Comparison of ENCODE assay signal across 15 cellular contexts in genomic region chr15:78037779-78038305, GRCh38. TPM values are rescaled to one million over a fixed set of nuclear protein-coding genes. Genes with fewer than 3 reads are reported as not detected.
A peak's percentile ranks its signal among the peaks of the same experiment; 100 is the strongest.
DNase-seq lines count a peak whose midpoint lies in the region; ATAC-seq and TF ChIP-seq lines count a peak whose summit lies in the region.
"Had no signal": no experiment of that assay in that cellular context is flagged by ENCODE, and none has a peak within 500 bp of the region (broad histone marks: within the 10 kb centered on the region; RNA-seq: fewer than 3 reads in every experiment).

No MANE protein-coding gene starts in this region.

- H3K36me3 ChIP-seq in CD4-positive, CD25-positive, alpha-beta regulatory T cell (ENCODE audit: control insufficient read depth, insufficient read depth, low read length), result peaks cover 16% of the 10 kb centered on the region
- H3K36me3 ChIP-seq in KOPT-K1 (ENCODE audit: insufficient read depth, low read length) (peaks cover 38% of the 10 kb centered on the region), neutrophil (no peaks in the 10 kb centered on the region)

- H3K27ac Mint-ChIP-seq in CD4-positive, CD25-positive, alpha-beta regulatory T cell, result peak overlapping the region; percentile 88 to 100 (median 96)
- peak overlapping the region; percentile 61 for H3K27ac Mint-ChIP-seq in activated naive CD8-positive, alpha-beta T cell treated with anti-CD3 and anti-CD28 coated beads, Interleukin-2, amount 50 U/mL, for 24 hours

- peaks cover 80% of the 10 kb centered on the region for H3K4me1 ChIP-seq in CD4-positive, CD25-positive, alpha-beta regulatory T cell (ENCODE audit: control insufficient read depth, insufficient read depth, low read length, poor library complexity, severe bottlenecking)
- peaks cover 85 to 92% of the 10 kb centered on the region in 2 experiments for H3K4me1 ChIP-seq in neutrophil (ENCODE audit: control insufficient read depth in 1 of 2, insufficient read depth in 1 of 2, low read depth in 1 of 2, low read length in 1 of 2)

- peak in 1 of 3 donors; percentile 59 for DNase-seq in CD4-positive, CD25-positive, alpha-beta regulatory T cell
- DNase-seq in activated naive CD8-positive, alpha-beta T cell treated with anti-CD3 and anti-CD28 coated beads, Interleukin-2, amount 50 U/mL, for 24 hours, result no peak
- DNase-seq in A172 (ENCODE audit: low spot score) (no peak), cerebellar cortex (ENCODE audit: low spot score) (no peak)
- DNase-seq: GF-D8, H7, Karpas-422, NCI-H1930, NCI-H774, Right ventricle myocardium superior had no signal

- H3K27me3 Mint-ChIP-seq in CD4-positive, CD25-positive, alpha-beta regulatory T cell, result no peaks in the 10 kb centered on the region
- H3K27me3 Mint-ChIP-seq in activated naive CD8-positive, alpha-beta T cell treated with anti-CD3 and anti-CD28 coated beads, Interleukin-2, amount 50 U/mL, for 24 hours, result no peaks in the 10 kb centered on the region

- H3K36me3 Mint-ChIP-seq in CD4-positive, CD25-positive, alpha-beta regulatory T cell, result peaks cover 39% of the 10 kb centered on the region
- peaks cover 19% of the 10 kb centered on the region for H3K36me3 Mint-ChIP-seq in activated naive CD8-positive, alpha-beta T cell treated with anti-CD3 and anti-CD28 coated beads, Interleukin-2, amount 50 U/mL, for 24 hours (ENCODE audit: low read depth)

- peaks cover 0 to 1% (median 0%) of the 10 kb centered on the region in 7 donors for H3K9me3 Mint-ChIP-seq in CD4-positive, CD25-positive, alpha-beta regulatory T cell
- no peaks in the 10 kb centered on the region for H3K9me3 Mint-ChIP-seq in activated naive CD8-positive, alpha-beta T cell treated with anti-CD3 and anti-CD28 coated beads, Interleukin-2, amount 50 U/mL, for 24 hours

- H3K4me3 Mint-ChIP-seq in CD4-positive, CD25-positive, alpha-beta regulatory T cell, result peak overlapping the region; percentile 60 to 92 (median 78)
- no peak overlapping the region for H3K4me3 Mint-ChIP-seq in activated naive CD8-positive, alpha-beta T cell treated with anti-CD3 and anti-CD28 coated beads, Interleukin-2, amount 50 U/mL, for 24 hours

- no peak for TF ChIP-seq CTCF in neutrophil (IDR thresholded peaks at IDR 0.05)

- H3K27ac ChIP-seq in CD4-positive, CD25-positive, alpha-beta regulatory T cell (ENCODE audit: insufficient read depth, low read length, poor library complexity, severe bottlenecking), result peak overlapping the region; percentile 66
- H3K27ac ChIP-seq in KOPT-K1 (ENCODE audit: low read depth, low read length, poor library complexity, severe bottlenecking) (peak overlapping the region; percentile 76), neutrophil (peak overlapping the region; percentile 83)
- H3K27ac ChIP-seq: gastroesophageal sphincter had no signal

- ATAC-seq in CD4-positive, CD25-positive, alpha-beta regulatory T cell (ENCODE audit: low read depth in 2 of 2), result no peak
- ATAC-seq in activated naive CD8-positive, alpha-beta T cell treated with anti-CD3 and anti-CD28 coated beads, Interleukin-2, amount 50 U/mL, for 24 hours, result no peak
- no peak for ATAC-seq in HG02588 (IDR thresholded peaks at IDR 0.05; ENCODE audit: unreplicated experiment)
- ATAC-seq: gastroesophageal sphincter had no signal

- H3K9me3 ChIP-seq in CD4-positive, CD25-positive, alpha-beta regulatory T cell (ENCODE audit: control insufficient read depth in 2 of 2, low read length in 2 of 2), result no peaks in the 10 kb centered on the region
- no peaks in the 10 kb centered on the region for H3K9me3 ChIP-seq in KOPT-K1 (ENCODE audit: insufficient read depth, low read length, poor library complexity, severe bottlenecking)
- no peaks in the 10 kb centered on the region for H3K9me3 ChIP-seq in neutrophil
- H3K9me3 ChIP-seq: gastroesophageal sphincter had no signal

- H3K4me3 ChIP-seq in CD4-positive, CD25-positive, alpha-beta regulatory T cell (ENCODE audit: low read depth, low read length), result peak overlapping the region; percentile 49
- H3K4me3 ChIP-seq in neutrophil (ENCODE audit: low read depth in 1 of 2, low read length in 1 of 2), result peak overlapping the region; percentile 27 to 35
- H3K4me3 ChIP-seq: gastroesophageal sphincter had no signal

- H3K27me3 ChIP-seq in CD4-positive, CD25-positive, alpha-beta regulatory T cell (ENCODE audit: control insufficient read depth, insufficient read depth, low read length), result no peaks in the 10 kb centered on the region
- no peaks in the 10 kb centered on the region for H3K27me3 ChIP-seq in neutrophil
- H3K27me3 ChIP-seq: gastroesophageal sphincter had no signal

- H3K4me1 Mint-ChIP-seq in CD4-positive, CD25-positive, alpha-beta regulatory T cell, result peaks cover 47 to 100% (median 86%) of the 10 kb centered on the region in 4 donors
- peaks cover 93% of the 10 kb centered on the region for H3K4me1 Mint-ChIP-seq in activated naive CD8-positive, alpha-beta T cell treated with anti-CD3 and anti-CD28 coated beads, Interleukin-2, amount 50 U/mL, for 24 hours

RNA-seq across cellular contexts. Expression of gene TBC1D2B, which starts 39.7 kb away (rescaled TPM):
- 117 TPM for total RNA-seq in CD4-positive, CD25-positive, alpha-beta regulatory T cell
- 10 to 100 TPM; 12.2 to 17.9 (median 15.4) TPM for polyA plus RNA-seq in CD4-positive, CD25-positive, alpha-beta regulatory T cell
- total RNA-seq in A172 (2014; rRNA removed; shearing (Covaris generic)), result 14.5 and 14.9 TPM in 2 replicates

RNA-seq across cellular contexts. Expression of gene SH2D7, which starts 54.5 kb away (rescaled TPM):
- not detected for total RNA-seq in CD4-positive, CD25-positive, alpha-beta regulatory T cell
- polyA plus RNA-seq in CD4-positive, CD25-positive, alpha-beta regulatory T cell, result under 1 TPM in 1 of 4 donors, not detected in 3; 0.09 TPM
- total RNA-seq in A172 (2014; rRNA removed; shearing (Covaris generic)), result not detected in 2 replicates
- total RNA-seq: gastroesophageal sphincter, H7, pulmonary artery endothelial cell, Right ventricle myocardium superior had no signal
